Comparison of ENCODE assay signal across 27 cellular contexts in the genomic region with DNA sequence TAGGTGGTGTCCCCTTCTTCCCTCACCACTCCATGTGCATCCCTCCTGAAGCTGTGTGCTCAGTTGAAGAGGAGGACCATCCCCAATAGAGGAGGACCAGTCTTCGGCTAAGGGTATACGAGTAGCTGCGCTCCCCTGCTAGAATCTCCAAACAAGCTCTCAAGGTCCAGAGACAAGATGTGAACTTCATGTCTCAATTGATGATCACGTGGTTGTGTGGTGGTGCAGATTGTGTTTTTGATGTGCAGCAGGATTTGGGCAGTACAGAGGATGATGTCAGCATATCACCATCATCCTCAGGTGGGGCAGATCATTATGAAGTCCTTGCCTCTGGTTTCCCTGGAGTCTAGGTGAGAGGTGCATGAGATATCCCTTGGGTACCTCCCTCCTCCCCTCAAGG.
"Had no signal": no experiment of that assay in that cellular context is flagged by ENCODE, and none has a peak within 500 bp of the region (broad histone marks: within the 10 kb centered on the region; RNA-seq: fewer than 3 reads in every experiment).

No MANE protein-coding gene starts in this region.

- H3K36me3 ChIP-seq: left lung, lower lobe of right lung, pancreas, prostate gland, sigmoid colon, spleen, suprapubic skin, thoracic aorta, tibial artery, upper lobe of right lung had no signal

- H3K79me2 ChIP-seq: hepatocyte had no signal

- H3K4me2 ChIP-seq: hepatocyte had no signal

- H3K4me1 ChIP-seq: left lung, lower lobe of right lung, pancreas, prostate gland, sigmoid colon, spleen, suprapubic skin, tibial artery, upper lobe of right lung had no signal

- H3K27me3 ChIP-seq: hepatocyte, left lung, pancreas, sigmoid colon, spleen, suprapubic skin, upper lobe of right lung had no signal

- H3K4me3 ChIP-seq: hepatocyte, left lung, lower lobe of right lung, pancreas, prostate gland, sigmoid colon, spleen, suprapubic skin, thoracic aorta, tibial artery, upper lobe of right lung had no signal

- ATAC-seq: left cardiac atrium; left lung; lower lobe of right lung; naive thymus-derived CD8-positive, alpha-beta T cell; pancreas; right cardiac atrium; stimulated activated effector memory CD8-positive, alpha-beta T cell treated with anti-CD3 and anti-CD28 coated beads, Interleukin-12 subunit alpha, Interleukin-12 subunit beta, amount 100 ng/mL, for 72 hours; upper lobe of right lung had no signal

- H3K9me3 ChIP-seq: lower lobe of right lung, pancreas, prostate gland, suprapubic skin, upper lobe of right lung had no signal

- FAIRE-seq: keratinocyte, pancreas, small intestine, urothelium cell line had no signal

- H3K27ac ChIP-seq: hepatocyte, left lung, lower lobe of right lung, pancreas, prostate gland, sigmoid colon, spleen, suprapubic skin, thoracic aorta, tibial artery, upper lobe of right lung had no signal

- DNase-seq: kidney glomerular epithelial cell; left cardiac atrium; left lung; lower lobe of right lung; mammary epithelial cell; mesenchymal stem cell; naive thymus-derived CD8-positive, alpha-beta T cell; nucleus accumbens; pancreas; posterior cingulate gyrus; retina; right cardiac atrium; sigmoid colon; small intestine; spleen; stimulated activated CD4-positive, alpha-beta T cell treated with anti-CD3 and anti-CD28 coated beads, Interleukin-4, amount 100 ng/mL, for 24 hours; stimulated activated naive CD4-positive, alpha-beta T cell; tibial artery; trophoblast cell; upper lobe of right lung had no signal

- H2AFZ ChIP-seq: hepatocyte had no signal
